In genomic region chr1:161374373-161374772, GRCh38 we compare ENCODE assay signal across 12 cellular contexts. TPM values are rescaled to one million over a fixed set of nuclear protein-coding genes. Genes with fewer than 3 reads are reported as not detected.
DNase-seq lines count a peak whose midpoint lies in the region; ATAC-seq, FAIRE-seq and TF ChIP-seq lines count a peak whose summit lies in the region.
"Had no signal": no experiment of that assay in that cellular context is flagged by ENCODE, and none has a peak within 500 bp of the region (broad histone marks: within the 10 kb centered on the region; RNA-seq: fewer than 3 reads in every experiment).

No MANE protein-coding gene starts in this region.

- H3K79me2 ChIP-seq in OCI-LY7 (ENCODE audit: insufficient read depth, low read depth, low read length): no peaks in the 10 kb centered on the region

- DNase-seq in A172 (ENCODE audit: low spot score): peak; percentile 26
- no peak for DNase-seq in GM06990 (ENCODE audit: extremely low read depth, insufficient read length)
- DNase-seq in OCI-LY7 (ENCODE audit: low spot score): peak; percentile 15
- peak; percentile 18 to 19 for DNase-seq in erythroblast (lab: John Stamatoyannopoulos, UW)
- DNase-seq in T-helper 2 cell treated with Interferon-gamma antibody and Interleukin-4, amounts not matched to agents 5 μg/mL and 100 μg/mL, for 36 hours (ENCODE audit: low spot score): no peak
- no peak for DNase-seq in small intestine
- DNase-seq in naive thymus-derived CD4-positive, alpha-beta T cell: no peak
- DNase-seq: activated CD4-positive, CD25-positive, alpha-beta regulatory T cell treated with anti-CD3 and anti-CD28 coated beads, Interleukin-2, amount 50 U/mL, for 72 hours; foreskin melanocyte; NCI-H2171 had no signal

- H3K4me1 Mint-ChIP-seq in T-helper 2 cell treated with Interferon-gamma antibody and Interleukin-4, amounts not matched to agents 5 μg/mL and 100 μg/mL, for 36 hours (ENCODE audit: low read depth): peaks cover 5% of the 10 kb centered on the region
- peaks cover 0 to 5% (median 0%) of the 10 kb centered on the region in 7 donors for H3K4me1 Mint-ChIP-seq in naive thymus-derived CD4-positive, alpha-beta T cell

- H3K27me3 ChIP-seq in GM06990 (replicated peaks; ENCODE audit: control insufficient read depth, insufficient read depth, low read length) (no peaks in the 10 kb centered on the region), small intestine (ENCODE audit: control insufficient read depth in 2 of 2, insufficient read depth in 2 of 2, low read length in 2 of 2) (no peaks in the 10 kb centered on the region)
- no peaks in the 10 kb centered on the region for H3K27me3 ChIP-seq in naive thymus-derived CD4-positive, alpha-beta T cell (ENCODE audit: control insufficient read depth in 2 of 2, insufficient read depth in 2 of 2, low read length in 2 of 2)
- H3K27me3 ChIP-seq: vagina had no signal

- H4K20me1 ChIP-seq in OCI-LY7 (ENCODE audit: insufficient read depth, low read length): no peaks in the 10 kb centered on the region

- TF ChIP-seq CTCF in GM06990 (IDR thresholded peaks at IDR 0.05; ENCODE audit: insufficient read depth, low read length, poor library complexity, severe bottlenecking) (peak; percentile 8), OCI-LY7 (conservative IDR thresholded peaks at IDR 0.05; ENCODE audit: low read length) (peak; percentile 62)

- no peak overlapping the region for H3K27ac Mint-ChIP-seq in T-helper 2 cell treated with Interferon-gamma antibody and Interleukin-4, amounts not matched to agents 5 μg/mL and 100 μg/mL, for 36 hours
- no peak overlapping the region for H3K27ac Mint-ChIP-seq in naive thymus-derived CD4-positive, alpha-beta T cell

- 57 to 59% (median 58%) methylated on average over 2 of the region's 2 CpGs for WGBS in small intestine, 3 donors

- no peak for ATAC-seq in GM18517 (IDR thresholded peaks at IDR 0.05; ENCODE audit: unreplicated experiment)
- no peak for ATAC-seq in naive thymus-derived CD4-positive, alpha-beta T cell

- no peak for FAIRE-seq in small intestine (lab: Jason Lieb, UNC)

- H3K9me2 ChIP-seq in OCI-LY7 (ENCODE audit: insufficient read depth, low read length): no peaks in the 10 kb centered on the region

- CTCF ChIA-PET in OCI-LY7 (lab: Charles Lee; ENCODE audit: unreplicated experiment): interaction anchor here (0.9 kb wide), 1 partner anchor 149 kb away, joined by 3 read pairs; the partner anchor contains the start of gene TOMM40L
- CTCF ChIA-PET in naive thymus-derived CD4-positive, alpha-beta T cell (lab: Charles Lee): interaction anchor here (0.6 to 1.4 kb wide), 8 partner anchors 16 to 367 kb away, joined by 3 to 4 read pairs (median 3); partner anchors contain the start of genes B4GALT3 and PPOX

- TF ChIP-seq POLR2A in erythroblast (IDR thresholded peaks at IDR 0.05; ENCODE audit: low read length): no peak

- H3K4me3 ChIP-seq in GM06990 (replicated peaks; ENCODE audit: low read depth, low read length): no peak overlapping the region
- no peak overlapping the region for H3K4me3 ChIP-seq in OCI-LY7 (ENCODE audit: low read depth, low read length, poor library complexity, severe bottlenecking)
- H3K4me3 ChIP-seq in small intestine (ENCODE audit: low read depth in 1 of 2, low read length in 2 of 2): no peak overlapping the region
- no peak overlapping the region for H3K4me3 ChIP-seq in naive thymus-derived CD4-positive, alpha-beta T cell (ENCODE audit: low read length)
- H3K4me3 ChIP-seq: vagina had no signal

- intact Hi-C loops in OCI-LY7 (cut with micrococcal nuclease; ENCODE audit: unreplicated experiment): no loop called here
- intact Hi-C loops in naive thymus-derived CD4-positive, alpha-beta T cell (cut with micrococcal nuclease): no loop called here

- no peak overlapping the region for H2AFZ ChIP-seq in OCI-LY7 (ENCODE audit: low read length)

- peaks cover 3% of the 10 kb centered on the region for H3K36me3 Mint-ChIP-seq in T-helper 2 cell treated with Interferon-gamma antibody and Interleukin-4, amounts not matched to agents 5 μg/mL and 100 μg/mL, for 36 hours (ENCODE audit: low read depth)
- H3K36me3 Mint-ChIP-seq in naive thymus-derived CD4-positive, alpha-beta T cell: no peaks in the 10 kb centered on the region

- H3K9me3 ChIP-seq in OCI-LY7 (ENCODE audit: low read length) (no peaks in the 10 kb centered on the region), small intestine (ENCODE audit: control insufficient read depth, low read depth) (no peaks in the 10 kb centered on the region)
- no peaks in the 10 kb centered on the region for H3K9me3 ChIP-seq in naive thymus-derived CD4-positive, alpha-beta T cell (ENCODE audit: control insufficient read depth in 2 of 3, low read length in 3 of 3)
- H3K9me3 ChIP-seq: vagina had no signal

- H3K4me1 ChIP-seq in OCI-LY7 (ENCODE audit: insufficient read depth, low read length, poor library complexity, severe bottlenecking) (no peaks in the 10 kb centered on the region), small intestine (ENCODE audit: control insufficient read depth in 2 of 2, insufficient read depth in 1 of 2, low read depth in 1 of 2, low read length in 1 of 2) (no peaks in the 10 kb centered on the region)
- no peaks in the 10 kb centered on the region for H3K4me1 ChIP-seq in naive thymus-derived CD4-positive, alpha-beta T cell (ENCODE audit: control insufficient read depth in 2 of 2, insufficient read depth in 2 of 2, low read length in 2 of 2)
- H3K4me1 ChIP-seq: vagina had no signal

- no peaks in the 10 kb centered on the region for H3K9me3 Mint-ChIP-seq in T-helper 2 cell treated with Interferon-gamma antibody and Interleukin-4, amounts not matched to agents 5 μg/mL and 100 μg/mL, for 36 hours
- no peaks in the 10 kb centered on the region for H3K9me3 Mint-ChIP-seq in naive thymus-derived CD4-positive, alpha-beta T cell

- no peaks in the 10 kb centered on the region for H3K27me3 Mint-ChIP-seq in T-helper 2 cell treated with Interferon-gamma antibody and Interleukin-4, amounts not matched to agents 5 μg/mL and 100 μg/mL, for 36 hours (ENCODE audit: low read depth)
- H3K27me3 Mint-ChIP-seq in naive thymus-derived CD4-positive, alpha-beta T cell: no peaks in the 10 kb centered on the region

- BruUV-seq in OCI-LY7 (replicated peaks; lab: Mats Ljungman, UMichigan): no TSS peak

- H3K4me3 Mint-ChIP-seq in T-helper 2 cell treated with Interferon-gamma antibody and Interleukin-4, amounts not matched to agents 5 μg/mL and 100 μg/mL, for 36 hours: no peak overlapping the region
- no peak overlapping the region for H3K4me3 Mint-ChIP-seq in naive thymus-derived CD4-positive, alpha-beta T cell

- no peak overlapping the region for H3K4me2 ChIP-seq in OCI-LY7 (ENCODE audit: low read length)

- H3K27ac ChIP-seq in OCI-LY7 (ENCODE audit: low read depth, low read length, poor library complexity, severe bottlenecking) (no peak overlapping the region), small intestine (ENCODE audit: low read depth in 1 of 2, low read length in 1 of 2) (no peak overlapping the region)
- H3K27ac ChIP-seq in naive thymus-derived CD4-positive, alpha-beta T cell (ENCODE audit: low read depth, low read length): no peak overlapping the region
- H3K27ac ChIP-seq: vagina had no signal

- H3K36me3 ChIP-seq in GM06990 (ENCODE audit: control insufficient read depth, insufficient read depth, low read length) (no peaks in the 10 kb centered on the region), OCI-LY7 (ENCODE audit: insufficient read depth, low read length) (no peaks in the 10 kb centered on the region), small intestine (ENCODE audit: control insufficient read depth in 2 of 2, insufficient read depth in 2 of 2, low read length in 2 of 2) (no peaks in the 10 kb centered on the region)
- no peaks in the 10 kb centered on the region for H3K36me3 ChIP-seq in naive thymus-derived CD4-positive, alpha-beta T cell (ENCODE audit: control insufficient read depth in 2 of 3, insufficient read depth in 3 of 3, low read length in 3 of 3)
- H3K36me3 ChIP-seq: vagina had no signal

- POLR2A ChIA-PET in OCI-LY7 (lab: Charles Lee): interaction anchor here (0.6 to 1.5 kb wide), 5 partner anchors 11 to 238 kb away, joined by 3 to 8 read pairs (median 4); no protein-coding TSS in a partner anchor
- POLR2A ChIA-PET in naive thymus-derived CD4-positive, alpha-beta T cell (lab: Charles Lee): interaction anchor here (1.1 kb wide), 1 partner anchor 23 kb away, joined by 4 read pairs; no protein-coding TSS in a partner anchor

RNA-seq across cellular contexts. Expression of gene CFAP126, which starts 6.7 kb away (rescaled TPM):
- not detected in 2 replicates for total RNA-seq in A172 (2014; rRNA removed; shearing (Covaris generic))
- not detected in 2 replicates for total RNA-seq in OCI-LY7 (2014; rRNA removed; shearing (Covaris generic))
- not detected in 2 replicates for total RNA-seq in OCI-LY7 (2022)
- polyA plus RNA-seq in small intestine: not detected
- not detected for total RNA-seq in naive thymus-derived CD4-positive, alpha-beta T cell
- not detected for polyA plus RNA-seq in naive thymus-derived CD4-positive, alpha-beta T cell
- total RNA-seq: vagina had no signal

Comparison
In these comparisons a context has a peak if more than half of its experiments do, and no peak if none do; other contexts are left out.
1. DNase-seq: peak in A172 (single experiment), OCI-LY7 (single experiment) and erythroblast (2 of 2); none in GM06990 (single experiment), T-helper 2 cell treated with Interferon-gamma antibody and Interleukin-4, amounts not matched to agents 5 μg/mL and 100 μg/mL, for 36 hours (single experiment), small intestine (single experiment) and naive thymus-derived CD4-positive, alpha-beta T cell (0 of 9).